In the genomic region with DNA sequence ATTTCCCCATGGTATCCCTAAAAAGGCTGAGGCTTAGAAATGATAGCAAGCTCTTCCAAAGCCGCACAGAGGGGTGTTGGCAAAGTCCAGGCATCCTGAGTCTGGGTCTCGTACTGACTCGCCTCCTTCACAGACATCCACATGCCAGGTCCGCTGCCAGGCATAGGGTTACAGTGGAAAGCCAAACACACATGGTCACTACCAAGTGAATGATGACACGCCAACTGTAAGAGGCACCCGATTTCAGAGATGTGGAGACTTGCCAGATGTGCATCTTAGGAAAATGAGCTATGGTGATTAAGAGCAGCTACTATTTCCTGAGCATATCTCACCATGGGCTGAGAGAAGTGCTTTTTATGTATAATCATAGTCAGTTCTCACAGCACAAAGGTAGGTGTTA, we compare ENCODE assay signal across 29 cellular contexts.
"Had no signal": no experiment of that assay in that cellular context is flagged by ENCODE, and none has a peak within 500 bp of the region (broad histone marks: within the 10 kb centered on the region; RNA-seq: fewer than 3 reads in every experiment).

No MANE protein-coding gene starts in this region.

- DNase-seq: activated CD4-positive, alpha-beta memory T cell treated with anti-CD3 and anti-CD28 coated beads for 36 hours; activated CD4-positive, alpha-beta T cell treated with anti-CD3 and anti-CD28 coated beads for 48 hours; activated CD8-positive, alpha-beta memory T cell treated with anti-CD3 and anti-CD28 coated beads, Interleukin-2, amount 50 U/mL, for 48 hours; activated gamma-delta T cell treated with Interleukin-2 at 50 U/mL for 16 hours; activated naive CD4-positive, alpha-beta T cell treated with anti-CD3 and anti-CD28 coated beads, Interleukin-2, amount 50 U/mL, for 16 hours; activated T-cell treated with anti-CD3 and anti-CD28 coated beads, Interleukin-2, amount 50 U/mL, for 4 hours; amniotic stem cell; central memory CD4-positive, alpha-beta T cell; endodermal cell; foreskin fibroblast; head of caudate nucleus; hippocampal formation; left cardiac atrium; mammary epithelial cell; naive thymus-derived CD4-positive, alpha-beta T cell; pancreas; retina; small intestine; stimulated activated CD4-positive, alpha-beta T cell treated with anti-CD3 and anti-CD28 coated beads, Interleukin-1b, Interleukin-23, amount 100 ng/mL, for 48 hours; stimulated activated CD4-positive, alpha-beta T cell treated with anti-CD3 and anti-CD28 coated beads, Interleukin-4, amount 100 ng/mL, for 4 hours; stimulated activated CD8-positive, alpha-beta memory T cell treated with anti-CD3 and anti-CD28 coated beads, Interleukin-4, amount 100 ng/mL, for 48 hours; stimulated activated naive CD8-positive, alpha-beta T cell treated with anti-CD3 and anti-CD28 coated beads, Interleukin-15, amount 100 ng/mL, for 72 hours; T-helper 17 cell; T1000; thyroid gland; upper lobe of right lung had no signal

- H3K27me3 ChIP-seq: pancreas, thyroid gland, upper lobe of right lung had no signal

- H3K36me3 ChIP-seq: pancreas, prostate gland, thyroid gland, upper lobe of right lung, WERI-Rb-1 had no signal

- H3K4me3 ChIP-seq: pancreas, prostate gland, thyroid gland, upper lobe of right lung had no signal

- FAIRE-seq: keratinocyte, pancreas, small intestine had no signal
